10 cellular contexts compared by ENCODE assay signal in genomic region chr1:45246760-45247159, GRCh38. TPM values are rescaled to one million over a fixed set of nuclear protein-coding genes. Genes with fewer than 3 reads are reported as not detected.
DNase-seq lines count a peak whose midpoint lies in the region; ATAC-seq, FAIRE-seq and TF ChIP-seq lines count a peak whose summit lies in the region.
"Had no signal": no experiment of that assay in that cellular context is flagged by ENCODE, and none has a peak within 500 bp of the region (broad histone marks: within the 10 kb centered on the region; RNA-seq: fewer than 3 reads in every experiment).

No MANE protein-coding gene starts in this region.

- H3K4me3 Mint-ChIP-seq in CD4-positive, alpha-beta memory T cell: peak overlapping the region in 3 of 8 donors; percentile 3 to 50 (median 28)

- 83% methylated on average over 1 of the region's 2 CpGs for WGBS in right lobe of liver (ENCODE audit: insufficient coverage, low coverage, low lambda C conversion rate, missing lambda C conversion rate)
- WGBS in aorta, 2 donors: 41 to 50% methylated on average over 2 of the region's 2 CpGs
- WGBS in small intestine, 3 donors: 40 to 53% (median 46%) methylated on average over 2 of the region's 2 CpGs

- no peak for TF ChIP-seq CTCF in astrocyte of the cerebellum (IDR thresholded peaks at IDR 0.05; ENCODE audit: low read depth, low read length, missing control alignments)
- TF ChIP-seq CTCF in right lobe of liver (IDR thresholded peaks at IDR 0.05): no peak

- intact Hi-C loops in CD4-positive, alpha-beta memory T cell (cut with micrococcal nuclease): no loop called here
- intact Hi-C loops in right lobe of liver (cut with DNase I): no loop called here
- intact Hi-C loops in aorta (cut with DNase I): no loop called here

- peak overlapping the region; percentile 2 to 95 (median 52) for H3K27ac Mint-ChIP-seq in CD4-positive, alpha-beta memory T cell

- H3K9me3 Mint-ChIP-seq in CD4-positive, alpha-beta memory T cell: peaks cover 3 to 13% (median 6%) of the 10 kb centered on the region in 8 donors

- no peak overlapping the region for H3K27ac ChIP-seq in CD4-positive, alpha-beta memory T cell (ENCODE audit: low read depth, low read length)
- H3K27ac ChIP-seq in right lobe of liver (no peak overlapping the region), aorta (ENCODE audit: low read depth in 1 of 2, low read length in 2 of 2) (no peak overlapping the region), small intestine (ENCODE audit: low read depth in 1 of 2, low read length in 1 of 2) (peak overlapping the region in 1 of 2 donors; percentile 70)

- POLR2A ChIA-PET in CD4-positive, alpha-beta memory T cell (lab: Charles Lee; ENCODE audit: partially characterized antibody): no interaction called here

- H3K27me3 Mint-ChIP-seq in CD4-positive, alpha-beta memory T cell: peaks cover 0 to 4% of the 10 kb centered on the region in 2 donors

- H3K4me1 ChIP-seq in CD4-positive, alpha-beta memory T cell (ENCODE audit: insufficient read depth, low read length): no peaks in the 10 kb centered on the region
- H3K4me1 ChIP-seq in right lobe of liver: no peaks in the 10 kb centered on the region
- H3K4me1 ChIP-seq in aorta (ENCODE audit: control insufficient read depth in 1 of 2, insufficient read depth in 2 of 2, low read length in 2 of 2): no peaks in the 10 kb centered on the region
- no peaks in the 10 kb centered on the region for H3K4me1 ChIP-seq in small intestine (ENCODE audit: control insufficient read depth in 2 of 2, insufficient read depth in 1 of 2, low read depth in 1 of 2, low read length in 1 of 2)

- H3K36me3 Mint-ChIP-seq in CD4-positive, alpha-beta memory T cell: no peaks in the 10 kb centered on the region

- ATAC-seq in right lobe of liver (peak in 3 of 4 donors; percentile 17 to 75 (median 71)), aorta (ENCODE audit: low FRiP score) (no peak)
- ATAC-seq: Right ventricle myocardium inferior had no signal

- in situ Hi-C loops in astrocyte of the cerebellum (cut with HindIII; ENCODE audit: low sequenced_read_pairs): no loop called here

- DNase-seq in CD4-positive, alpha-beta memory T cell: peak in 3 of 5 donors; percentile 1 to 13 (median 9)
- DNase-seq in HT1080 (ENCODE audit: low read depth) (peak; percentile 77), astrocyte of the cerebellum (ENCODE audit: low read depth) (peak; percentile 29), right lobe of liver (no peak), aorta (no peak), NCI-H446 treated with DMSO at 0.1 percent for 48 hours (lab: John Stamatoyannopoulos, UW) (no peak), small intestine (no peak)
- no peak for DNase-seq in central memory CD4-positive, alpha-beta T cell
- DNase-seq: occipital lobe had no signal

- H3K36me3 ChIP-seq in CD4-positive, alpha-beta memory T cell (ENCODE audit: insufficient read depth, low read length): no peaks in the 10 kb centered on the region
- H3K36me3 ChIP-seq in right lobe of liver (no peaks in the 10 kb centered on the region), aorta (ENCODE audit: control insufficient read depth in 1 of 2, insufficient read depth in 2 of 2, low read length in 1 of 2) (no peaks in the 10 kb centered on the region), small intestine (ENCODE audit: control insufficient read depth in 2 of 2, insufficient read depth in 2 of 2, low read length in 2 of 2) (no peaks in the 10 kb centered on the region)

- H3K4me3 ChIP-seq in CD4-positive, alpha-beta memory T cell (ENCODE audit: low read length in 2 of 2): no peak overlapping the region
- no peak overlapping the region for H3K4me3 ChIP-seq in astrocyte of the cerebellum (ENCODE audit: low read depth, low read length)
- H3K4me3 ChIP-seq in right lobe of liver: no peak overlapping the region
- H3K4me3 ChIP-seq in aorta (ENCODE audit: low read length in 2 of 2): no peak overlapping the region
- no peak overlapping the region for H3K4me3 ChIP-seq in small intestine (ENCODE audit: low read depth in 1 of 2, low read length in 2 of 2)

- CTCF ChIA-PET in CD4-positive, alpha-beta memory T cell (lab: Charles Lee; ENCODE audit: partially characterized antibody): no interaction called here

- no peaks in the 10 kb centered on the region for H3K9me3 ChIP-seq in CD4-positive, alpha-beta memory T cell (ENCODE audit: control insufficient read depth in 1 of 2, low read length in 2 of 2)
- H3K9me3 ChIP-seq in right lobe of liver: no peaks in the 10 kb centered on the region
- H3K9me3 ChIP-seq in aorta (ENCODE audit: control insufficient read depth, low read length): no peaks in the 10 kb centered on the region
- no peaks in the 10 kb centered on the region for H3K9me3 ChIP-seq in small intestine (ENCODE audit: control insufficient read depth, low read depth)

- FAIRE-seq in small intestine (lab: Jason Lieb, UNC): no peak

- no peak for TF ChIP-seq POLR2A in right lobe of liver (IDR thresholded peaks at IDR 0.05)

- H3K27me3 ChIP-seq in CD4-positive, alpha-beta memory T cell (ENCODE audit: insufficient read depth, low read length): no peaks in the 10 kb centered on the region
- no peaks in the 10 kb centered on the region for H3K27me3 ChIP-seq in right lobe of liver
- no peaks in the 10 kb centered on the region for H3K27me3 ChIP-seq in aorta (ENCODE audit: control insufficient read depth in 1 of 2, insufficient read depth in 2 of 2, low read length in 1 of 2)
- H3K27me3 ChIP-seq in small intestine (ENCODE audit: control insufficient read depth in 2 of 2, insufficient read depth in 2 of 2, low read length in 2 of 2): no peaks in the 10 kb centered on the region

- H3K4me1 Mint-ChIP-seq in CD4-positive, alpha-beta memory T cell: peaks cover 6 to 13% (median 9%) of the 10 kb centered on the region in 4 donors

RNA-seq across cellular contexts. Expression of gene ZSWIM5, which starts 40.4 kb away (rescaled TPM):
- total RNA-seq in CD4-positive, alpha-beta memory T cell: 1 to 10 TPM; 3.4 to 3.7 TPM
- polyA plus RNA-seq in CD4-positive, alpha-beta memory T cell: under 1 TPM; 0.09 to 0.69 TPM
- total RNA-seq in HT1080 (2014; rRNA removed; shearing (Covaris generic)): 0.03 TPM in 1 of 2 replicates, not detected in the other
- 0.01 and 0.06 TPM in 2 replicates for polyA plus RNA-seq in HT1080 (2015; cell fraction: cytosol; rRNA removed)
- polyA plus RNA-seq in HT1080 (2015; cell fraction: nucleus; rRNA removed): 0.04 and 0.14 TPM in 2 replicates
- total RNA-seq in right lobe of liver: under 1 TPM; 0.18 to 0.46 (median 0.31) TPM
- total RNA-seq in aorta: 1 to 10 TPM; 2.1 to 2.8 TPM
- polyA plus RNA-seq in aorta: 1 to 10 TPM in 1 of 2 donors, under 1 TPM in 1; 0.25 to 1.4 TPM
- 1 to 10 TPM; 3.8 to 4.6 (median 4.1) TPM for polyA plus RNA-seq in small intestine

Comparison
In these comparisons a context has a peak if more than half of its experiments do, and no peak if none do; other contexts are left out.
1. DNase-seq: peak in CD4-positive, alpha-beta memory T cell (3 of 5), HT1080 (single experiment) and astrocyte of the cerebellum (single experiment); none in right lobe of liver (0 of 3), aorta (0 of 2), central memory CD4-positive, alpha-beta T cell (single experiment), NCI-H446 treated with DMSO at 0.1 percent for 48 hours (single experiment) and small intestine (single experiment).